Comparison of ENCODE assay signal across 15 cellular contexts in genomic region chr1:226149806-226150205, GRCh38. TPM values are rescaled to one million over a fixed set of nuclear protein-coding genes. Genes with fewer than 3 reads are reported as not detected.
DNase-seq lines count a peak whose midpoint lies in the region; ATAC-seq and TF ChIP-seq lines count a peak whose summit lies in the region.
"Had no signal": no experiment of that assay in that cellular context is flagged by ENCODE, and none has a peak within 500 bp of the region (broad histone marks: within the 10 kb centered on the region; RNA-seq: fewer than 3 reads in every experiment).

No MANE protein-coding gene starts in this region.

- DNase-seq in SIG-M5 treated with dmso at 0.1 percent for 504 hours (lab: John Stamatoyannopoulos, UW; ENCODE audit: unreplicated experiment) (peak; percentile 30), SIG-M5 (lab: John Stamatoyannopoulos, UW) (no peak), NB4 (ENCODE audit: low read depth) (peak; percentile 30), epithelial cell of esophagus (ENCODE audit: low read depth) (peak; percentile 26), prostate gland (ENCODE audit: low spot score) (peak; percentile 12), breast epithelium (ENCODE audit: low spot score in 2 of 2) (no peak)
- DNase-seq: activated CD4-positive, alpha-beta T cell treated with anti-CD3 and anti-CD28 coated beads, Interleukin-2, amount 10 ng/mL, durations not matched to agents 24 days and 14 days; anterior cingulate cortex; dermis blood vessel endothelial cell; MM.1S; NCI-H446; T-helper 17 cell; upper lobe of right lung had no signal

- intact Hi-C loops in prostate gland (cut with DNase I): no loop called here
- intact Hi-C loops in breast epithelium (cut with DNase I; ENCODE audit: low total_unique reads): no loop called here

- H3K27me3 ChIP-seq in prostate gland (replicated peaks; ENCODE audit: insufficient read depth) (no peaks in the 10 kb centered on the region), breast epithelium (no peaks in the 10 kb centered on the region)
- H3K27me3 ChIP-seq: upper lobe of right lung had no signal

- WGBS in prostate gland: 74% methylated on average over 4 of the region's 4 CpGs

- H3K36me3 ChIP-seq in prostate gland: peaks cover 0 to 5% of the 10 kb centered on the region in 2 donors
- peaks cover 8% of the 10 kb centered on the region for H3K36me3 ChIP-seq in breast epithelium

- ATAC-seq in HG03520 (IDR thresholded peaks at IDR 0.05; ENCODE audit: unreplicated experiment) (no peak), HG02759 (IDR thresholded peaks at IDR 0.05; ENCODE audit: unreplicated experiment) (no peak)
- ATAC-seq: T-helper 17 cell, upper lobe of right lung had no signal

- TF ChIP-seq POLR2A in NB4 (IDR thresholded peaks at IDR 0.05; ENCODE audit: extremely low read depth, insufficient read length) (no peak), prostate gland (IDR thresholded peaks at IDR 0.05) (no peak), breast epithelium (IDR thresholded peaks at IDR 0.05) (no peak)

- TF ChIP-seq CTCF in NB4 (IDR thresholded peaks at IDR 0.05; ENCODE audit: low read depth, low read length) (no peak), epithelial cell of esophagus (IDR thresholded peaks at IDR 0.05; ENCODE audit: insufficient read depth, low read depth, low read length, missing control alignments) (no peak), prostate gland (IDR thresholded peaks at IDR 0.05) (no peak), breast epithelium (IDR thresholded peaks at IDR 0.05) (no peak)

- H3K4me1 ChIP-seq in prostate gland (replicated peaks) (no peaks in the 10 kb centered on the region), breast epithelium (no peaks in the 10 kb centered on the region)
- H3K4me1 ChIP-seq: upper lobe of right lung had no signal

- H3K9me3 ChIP-seq in prostate gland (no peaks in the 10 kb centered on the region), breast epithelium (no peaks in the 10 kb centered on the region)
- H3K9me3 ChIP-seq: upper lobe of right lung had no signal

- H3K4me3 ChIP-seq in NB4 (ENCODE audit: low read depth, low read length) (no peak overlapping the region), epithelial cell of esophagus (ENCODE audit: low read length) (no peak overlapping the region), prostate gland (no peak overlapping the region), breast epithelium (no peak overlapping the region)
- H3K4me3 ChIP-seq: upper lobe of right lung had no signal

- no peak overlapping the region for H3K27ac ChIP-seq in prostate gland
- H3K27ac ChIP-seq in breast epithelium: no peak overlapping the region
- H3K27ac ChIP-seq: upper lobe of right lung had no signal

RNA-seq across cellular contexts. Expression of gene ACBD3, which starts 36.7 kb away (rescaled TPM):
- total RNA-seq in prostate gland (10 to 100 TPM; 42.0 to 46.7 TPM), breast epithelium (10 to 100 TPM; 52.4 to 63.9 (median 54.4) TPM)

Comparison
In these comparisons a context has a peak if more than half of its experiments do, and no peak if none do; other contexts are left out.
1. DNase-seq: peak in SIG-M5 treated with dmso at 0.1 percent for 504 hours (single experiment), NB4 (single experiment), epithelial cell of esophagus (single experiment) and prostate gland (single experiment); none in SIG-M5 (single experiment) and breast epithelium (0 of 2).